In the genomic region with DNA sequence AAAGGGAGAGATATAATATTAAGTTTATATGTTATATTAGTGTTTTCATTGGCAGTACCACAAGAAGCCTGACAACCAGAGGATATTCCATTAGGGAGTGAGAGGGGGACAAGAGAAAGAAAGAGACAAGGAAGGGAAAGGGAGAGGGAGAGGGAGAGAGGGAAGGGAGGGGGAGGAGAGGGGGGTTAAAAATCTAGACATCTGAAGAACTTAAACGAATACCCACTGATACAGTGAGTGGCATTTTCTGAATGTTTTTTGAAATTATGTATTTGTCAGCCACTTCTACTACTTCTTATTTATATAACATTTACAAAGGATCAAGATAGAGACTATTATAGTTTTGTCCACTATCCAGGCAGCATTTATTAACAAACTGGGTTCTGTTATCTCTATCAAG, we compare ENCODE assay signal across 8 cellular contexts.
"Had no signal": no experiment of that assay in that cellular context is flagged by ENCODE, and none has a peak within 500 bp of the region (broad histone marks: within the 10 kb centered on the region; RNA-seq: fewer than 3 reads in every experiment).

No MANE protein-coding gene starts in this region.

- DNase-seq: GM23248, GOT3, H7, KG1 had no signal

- ATAC-seq: HCT116 had no signal

- H3K9ac ChIP-seq: GM23248 had no signal

- H3K4me1 ChIP-seq: HAP-1 had no signal

- H3K9me3 ChIP-seq: HAP-1 had no signal

- H3K27ac Mint-ChIP-seq: IgD-negative memory B cell had no signal

- FAIRE-seq: HTR-8/SVneo had no signal

- H3K9me3 Mint-ChIP-seq: IgD-negative memory B cell had no signal

- H3K4me3 ChIP-seq: GM23248, HAP-1 had no signal

- H3K4me1 Mint-ChIP-seq: IgD-negative memory B cell had no signal

- H2AFZ ChIP-seq: GM23248 had no signal

- H3K36me3 ChIP-seq: HAP-1 had no signal

- H3K4me3 Mint-ChIP-seq: IgD-negative memory B cell had no signal

- H3K27me3 Mint-ChIP-seq: IgD-negative memory B cell had no signal

- H3K27ac ChIP-seq: GM23248 had no signal
